Comparison of ENCODE assay signal across 30 cellular contexts in genomic region chr18:52948878-52949444, GRCh38.
"Had no signal": no experiment of that assay in that cellular context is flagged by ENCODE, and none has a peak within 500 bp of the region (broad histone marks: within the 10 kb centered on the region; RNA-seq: fewer than 3 reads in every experiment).

No MANE protein-coding gene starts in this region.

- H3K4me3 ChIP-seq: K562, Peyer's patch, SJSA1 had no signal

- H3K27ac ChIP-seq: brain microvascular endothelial cell, Peyer's patch, SJSA1, WERI-Rb-1 had no signal

- H3K4me1 ChIP-seq: Peyer's patch, SJSA1 had no signal

- DNase-seq: activated CD4-positive, alpha-beta T cell treated with anti-CD3 and anti-CD28 coated beads for 1 hour; activated CD4-positive, alpha-beta T cell treated with anti-CD3 and anti-CD28 coated beads for 48 hours; activated CD4-positive, CD25-positive, alpha-beta regulatory T cell; activated CD8-positive, alpha-beta T cell treated with anti-CD3 and anti-CD28 coated beads for 36 hours; activated effector memory CD4-positive, alpha-beta T cell treated with anti-CD3 and anti-CD28 coated beads, Interleukin-2, amount 50 U/mL, for 16 hours; activated naive CD4-positive, alpha-beta T cell; activated naive CD4-positive, alpha-beta T cell treated with anti-CD3 and anti-CD28 coated beads, Interleukin-2, amount 50 U/mL, for 16 hours; activated naive CD8-positive, alpha-beta T cell treated with anti-CD3 and anti-CD28 coated beads for 36 hours; activated T-cell treated with anti-CD3 and anti-CD28 coated beads, Interleukin-2, amount 50 U/mL, for 1 hour; activated T-cell treated with anti-CD3 and anti-CD28 coated beads, Interleukin-2, amount 50 U/mL, for 72 hours; amniotic stem cell; aorta; brain microvascular endothelial cell; NCI-H1092 treated with DMSO at 0.1 percent for 48 hours; NCI-H1417; NCI-H146; NCI-H187; NCI-H2029 treated with DMSO at 0.1 percent for 48 hours; NCI-H2107; NCI-H345; NCI-H524 treated with DMSO at 0.1 percent for 48 hours; PC-3; Peyer's patch; RPMI8226; SHP77 treated with DMSO at 0.1 percent for 48 hours; T1000; WERI-Rb-1 had no signal

- ATAC-seq: activated CD8-positive, alpha-beta T cell treated with anti-CD3 and anti-CD28 coated beads for 36 hours; activated T-cell treated with anti-CD3 and anti-CD28 coated beads, Interleukin-2, amount 50 U/mL, for 72 hours; activated T-helper 17 cell treated with anti-CD3 and anti-CD28 coated beads, Interleukin-2, amount 50 U/mL, for 72 hours; K562; PC-3 had no signal

- H3K27me3 ChIP-seq: brain microvascular endothelial cell, Peyer's patch, SJSA1 had no signal

- H3K9me3 ChIP-seq: Peyer's patch, SJSA1 had no signal

- H3K36me3 ChIP-seq: brain microvascular endothelial cell, Peyer's patch, SJSA1, WERI-Rb-1 had no signal
